ENCODE assay signal across 8 cellular contexts in the genomic region with DNA sequence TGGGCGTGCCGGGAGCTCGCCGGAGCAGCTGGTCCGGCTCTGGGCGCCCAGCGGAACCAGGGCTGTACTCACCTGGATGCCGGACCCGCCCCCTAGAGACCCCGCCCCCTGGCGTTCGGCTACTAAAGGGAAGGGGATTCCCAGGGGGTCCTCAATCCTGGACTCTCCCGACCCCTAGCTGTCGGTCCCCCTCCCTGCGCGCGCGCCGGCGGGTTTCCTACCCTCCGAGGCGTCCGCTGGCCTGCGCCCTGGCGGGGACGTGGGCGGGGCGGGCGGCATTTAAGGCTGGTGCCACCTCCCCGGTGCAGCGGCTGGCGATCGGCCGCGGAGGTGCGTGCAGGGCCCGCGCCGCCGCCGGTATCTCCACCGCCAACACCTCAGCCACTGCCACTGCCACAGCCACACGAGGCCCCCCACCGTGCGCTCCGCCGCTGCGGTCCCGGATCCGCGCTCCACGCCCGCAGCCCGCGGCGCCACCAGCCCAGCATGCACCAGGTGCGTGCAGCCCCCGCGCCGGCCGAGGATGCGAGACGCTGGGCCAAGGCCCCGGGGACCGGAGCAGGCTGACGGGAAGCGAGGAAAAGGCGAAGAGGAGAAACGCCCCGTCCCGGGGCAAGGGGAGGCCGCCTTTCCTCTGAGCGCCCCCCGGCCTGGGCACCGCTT. TPM values are rescaled to one million over a fixed set of nuclear protein-coding genes. Genes with fewer than 3 reads are reported as not detected.
A peak's percentile ranks its signal among the peaks of the same experiment; 100 is the strongest.
DNase-seq lines count a peak whose midpoint lies in the region; ATAC-seq and TF ChIP-seq lines count a peak whose summit lies in the region.

A gene (plus strand): TSS at position 151 of the 663 bp plus-strand sequence. CDS start 336 bp downstream, at position 487.

- ATAC-seq in activated CD8-positive, alpha-beta T cell treated with anti-CD3 and anti-CD28 coated beads, Interleukin-2, amount 10 ng/mL, durations not matched to agents 7 days and 5 days, result peak; percentile 49
- no peak for ATAC-seq in HG03280 (IDR thresholded peaks at IDR 0.05; ENCODE audit: unreplicated experiment)

- CTCF ChIA-PET in activated CD8-positive, alpha-beta T cell treated with anti-CD3 and anti-CD28 coated beads, Interleukin-2, amount 10 ng/mL, durations not matched to agents 7 days and 5 days (lab: Charles Lee), result interaction anchor here (1.3 to 1.7 kb wide), 3 partner anchors 13 to 100 kb away, joined by 4 to 6 read pairs (median 6); no protein-coding TSS in a partner anchor

- intact Hi-C loops in esophagus squamous epithelium (cut with DNase I), result no loop called here

- H3K9me3 ChIP-seq in esophagus squamous epithelium, result no peaks in the 10 kb centered on the region

- peaks cover 5 to 72% (median 7%) of the 10 kb centered on the region in 4 donors for H3K27me3 ChIP-seq in esophagus squamous epithelium

- H3K27ac Mint-ChIP-seq in activated CD8-positive, alpha-beta T cell treated with anti-CD3 and anti-CD28 coated beads, Interleukin-2, amount 10 ng/mL, durations not matched to agents 7 days and 5 days, result no peak within 1 kb of the TSS

- no peak within 1 kb of the TSS for H3K27ac ChIP-seq in esophagus squamous epithelium

- DNase-seq in DMS 273 (lab: John Stamatoyannopoulos, UW; ENCODE audit: unreplicated experiment) (peak; percentile 43), DMS 273 treated with DMSO at 0.1 percent for 48 hours (lab: John Stamatoyannopoulos, UW) (no peak), esophagus squamous epithelium (lab: John Stamatoyannopoulos, UW) (no peak), retinal pigment epithelial cell (ENCODE audit: low read depth) (no peak), epidermal melanocyte (ENCODE audit: insufficient read length, low spot score) (no peak), KG1 (lab: John Stamatoyannopoulos, UW) (no peak)
- peak; percentile 25 for DNase-seq in activated CD8-positive, alpha-beta T cell treated with anti-CD3 and anti-CD28 coated beads, Interleukin-2, amount 10 ng/mL, durations not matched to agents 7 days and 5 days

- TF ChIP-seq CTCF in esophagus squamous epithelium (IDR thresholded peaks at IDR 0.05) (peak in 2 of 6 experiments; percentile 23 to 32), retinal pigment epithelial cell (conservative IDR thresholded peaks at IDR 0.05; ENCODE audit: low read depth, low read length) (no peak)

- no peak for TF ChIP-seq POLR2A in esophagus squamous epithelium (IDR thresholded peaks at IDR 0.05)

- peaks cover 37% of the 10 kb centered on the region for H3K27me3 Mint-ChIP-seq in activated CD8-positive, alpha-beta T cell treated with anti-CD3 and anti-CD28 coated beads, Interleukin-2, amount 10 ng/mL, durations not matched to agents 7 days and 5 days (ENCODE audit: low read depth)

- H3K4me3 ChIP-seq in esophagus squamous epithelium (peak within 1 kb of the TSS; percentile 33 to 69 (median 42)), retinal pigment epithelial cell (ENCODE audit: low read length) (peak within 1 kb of the TSS; percentile 25)

- no peaks in the 10 kb centered on the region for H3K9me3 Mint-ChIP-seq in activated CD8-positive, alpha-beta T cell treated with anti-CD3 and anti-CD28 coated beads, Interleukin-2, amount 10 ng/mL, durations not matched to agents 7 days and 5 days (ENCODE audit: insufficient read depth)

- no peaks in the 10 kb centered on the region for H3K36me3 ChIP-seq in esophagus squamous epithelium

- peaks cover 33% of the 10 kb centered on the region for H3K4me1 Mint-ChIP-seq in activated CD8-positive, alpha-beta T cell treated with anti-CD3 and anti-CD28 coated beads, Interleukin-2, amount 10 ng/mL, durations not matched to agents 7 days and 5 days (ENCODE audit: low read depth)

- POLR2A ChIA-PET in activated CD8-positive, alpha-beta T cell treated with anti-CD3 and anti-CD28 coated beads, Interleukin-2, amount 10 ng/mL, durations not matched to agents 7 days and 5 days (lab: Charles Lee), result no interaction called here

- 0% methylated on average over 1 to 3 of the region's 75 CpGs for whole genome bisulfite sequencing in esophagus squamous epithelium, 2 donors

- H3K4me3 Mint-ChIP-seq in activated CD8-positive, alpha-beta T cell treated with anti-CD3 and anti-CD28 coated beads, Interleukin-2, amount 10 ng/mL, durations not matched to agents 7 days and 5 days, result peak within 1 kb of the TSS; percentile 23

- no peaks in the 10 kb centered on the region for H3K36me3 Mint-ChIP-seq in activated CD8-positive, alpha-beta T cell treated with anti-CD3 and anti-CD28 coated beads, Interleukin-2, amount 10 ng/mL, durations not matched to agents 7 days and 5 days (ENCODE audit: low read depth)

- H3K4me1 ChIP-seq in esophagus squamous epithelium, result peaks cover 6 to 31% (median 10%) of the 10 kb centered on the region in 3 donors

RNA-seq across cellular contexts. Expression of the gene that starts here (rescaled TPM):
- under 1 TPM; 0.05 to 0.08 TPM for total RNA-seq in activated CD8-positive, alpha-beta T cell treated with anti-CD3 and anti-CD28 coated beads, Interleukin-2, amount 10 ng/mL, durations not matched to agents 7 days and 5 days
- total RNA-seq in esophagus squamous epithelium, result 1 to 10 TPM in 3 of 4 donors, under 1 TPM in 1; 0.31 to 2.9 (median 2.4) TPM

Comparison
In these comparisons a context has a peak if more than half of its experiments do, and no peak if none do; other contexts are left out.
1. Peak in DNase-seq and ATAC-seq in activated CD8-positive, alpha-beta T cell treated with anti-CD3 and anti-CD28 coated beads, Interleukin-2, amount 10 ng/mL, durations not matched to agents 7 days and 5 days; RNA of the gene not detected or under 1 TPM.